8 cellular contexts compared by ENCODE assay signal in genomic region chrX:74923942-74924448, GRCh38. TPM values are rescaled to one million over a fixed set of nuclear protein-coding genes. Genes with fewer than 3 reads are reported as not detected.
DNase-seq lines count a peak whose midpoint lies in the region; ATAC-seq and TF ChIP-seq lines count a peak whose summit lies in the region.

No MANE protein-coding gene starts in this region.

- H3K36me3 Mint-ChIP-seq in T-helper 2 cell treated with Interferon-gamma antibody and Interleukin-4, amounts not matched to agents 5 μg/mL and 100 μg/mL, for 36 hours (ENCODE audit: low read depth) = no peaks in the 10 kb centered on the region
- no peaks in the 10 kb centered on the region for H3K36me3 Mint-ChIP-seq in glutamatergic neuron (ENCODE audit: unreplicated experiment)

- TF ChIP-seq CTCF in GM13976 (IDR thresholded peaks at IDR 0.05; ENCODE audit: borderline replicate concordance, control extremely low read depth, extremely low read depth, insufficient read depth, missing control alignments) (no peak), glutamatergic neuron (IDR thresholded peaks at IDR 0.05; ENCODE audit: partially characterized antibody, unreplicated experiment) (no peak)

- H3K4me3 Mint-ChIP-seq in T-helper 2 cell treated with Interferon-gamma antibody and Interleukin-4, amounts not matched to agents 5 μg/mL and 100 μg/mL, for 36 hours = peak overlapping the region; percentile 73
- peak overlapping the region; percentile 83 for H3K4me3 Mint-ChIP-seq in glutamatergic neuron (ENCODE audit: unreplicated experiment)

- H3K4me1 Mint-ChIP-seq in T-helper 2 cell treated with Interferon-gamma antibody and Interleukin-4, amounts not matched to agents 5 μg/mL and 100 μg/mL, for 36 hours (ENCODE audit: low read depth) = no peaks in the 10 kb centered on the region
- H3K4me1 Mint-ChIP-seq in glutamatergic neuron (ENCODE audit: low read depth, unreplicated experiment) = peaks cover 4% of the 10 kb centered on the region

- peak; percentile 21 for ATAC-seq in HG02852 (IDR thresholded peaks at IDR 0.05; ENCODE audit: unreplicated experiment)

- peak overlapping the region; percentile 40 for H3K4me3 ChIP-seq in skeletal muscle cell (ENCODE audit: low read depth, low read length)

- H3K27ac Mint-ChIP-seq in T-helper 2 cell treated with Interferon-gamma antibody and Interleukin-4, amounts not matched to agents 5 μg/mL and 100 μg/mL, for 36 hours = no peak overlapping the region
- peak overlapping the region; percentile 28 for H3K27ac Mint-ChIP-seq in glutamatergic neuron (ENCODE audit: unreplicated experiment)

- DNase-seq in GM13976 (ENCODE audit: low spot score) = peak; percentile 41
- peak; percentile 3 for DNase-seq in T-helper 2 cell treated with Interferon-gamma antibody and Interleukin-4, amounts not matched to agents 5 μg/mL and 100 μg/mL, for 36 hours (ENCODE audit: low spot score)
- no peak for DNase-seq in glutamatergic neuron
- no peak for DNase-seq in skeletal muscle cell (ENCODE audit: low read depth)
- no peak for DNase-seq in HPDE6-E6E7 (ENCODE audit: extremely low spot score)
- DNase-seq in HUDEP-2 (lab: John Stamatoyannopoulos, UW; ENCODE audit: unreplicated experiment in 76 of 76) = no peak
- no peak for DNase-seq in NCI-H1048 (lab: John Stamatoyannopoulos, UW)

- in situ Hi-C loops in GM13976 (cut with MboI; ENCODE audit: low sequenced_read_pairs, unreplicated experiment) = no loop called here

- peaks cover 14% of the 10 kb centered on the region for H3K27me3 Mint-ChIP-seq in T-helper 2 cell treated with Interferon-gamma antibody and Interleukin-4, amounts not matched to agents 5 μg/mL and 100 μg/mL, for 36 hours (ENCODE audit: low read depth)
- peaks cover 5% of the 10 kb centered on the region for H3K27me3 Mint-ChIP-seq in glutamatergic neuron (ENCODE audit: unreplicated experiment)

- no peaks in the 10 kb centered on the region for H3K9me3 Mint-ChIP-seq in T-helper 2 cell treated with Interferon-gamma antibody and Interleukin-4, amounts not matched to agents 5 μg/mL and 100 μg/mL, for 36 hours
- peaks cover 5% of the 10 kb centered on the region for H3K9me3 Mint-ChIP-seq in glutamatergic neuron (ENCODE audit: unreplicated experiment)

RNA-seq across cellular contexts. Expression of gene NEXMIF, which starts 1.3 kb away (rescaled TPM):
- total RNA-seq in glutamatergic neuron (ENCODE audit: unreplicated experiment) = 2.9 TPM

Comparison
In these comparisons a context has a peak if more than half of its experiments do, and no peak if none do; other contexts are left out.
1. DNase-seq: peak in GM13976 (single experiment) and T-helper 2 cell treated with Interferon-gamma antibody and Interleukin-4, amounts not matched to agents 5 μg/mL and 100 μg/mL, for 36 hours (single experiment); none in glutamatergic neuron (single experiment), skeletal muscle cell (single experiment), HPDE6-E6E7 (single experiment), HUDEP-2 (0 of 76) and NCI-H1048 (single experiment).